16 cellular contexts compared by ENCODE assay signal in genomic region chr19:33724723-33725060, GRCh38.
"Had no signal": no experiment of that assay in that cellular context is flagged by ENCODE, and none has a peak within 500 bp of the region (broad histone marks: within the 10 kb centered on the region; RNA-seq: fewer than 3 reads in every experiment).

No MANE protein-coding gene starts in this region.

- H3K9me3 Mint-ChIP-seq: activated CD4-positive, alpha-beta T cell treated with anti-CD3 and anti-CD28 coated beads, Interleukin-2, amount 10 ng/mL, durations not matched to agents 7 days and 5 days; activated naive CD4-positive, alpha-beta T cell treated with anti-CD3 and anti-CD28 coated beads for 36 hours; activated T-helper 1 cell treated with anti-CD3 and anti-CD28 coated beads, Interleukin-12 subunit alpha, Interleukin-12 subunit beta, Interleukin-2, Interleukin-4 antibody, amounts not matched to agents 30 ng/mL and 10 ng/mL and 1 ng/mL, durations not matched to agents 14 hours and 24 hours and 36 hours; mesothelial cell of epicardium; stimulated activated effector memory CD8-positive, alpha-beta T cell treated with anti-CD3 and anti-CD28 coated beads, Interleukin-12 subunit alpha, Interleukin-12 subunit beta, amount 100 ng/mL, for 72 hours; T-helper 2 cell treated with Interferon-gamma antibody and Interleukin-4, amounts not matched to agents 5 μg/mL and 100 μg/mL, for 36 hours had no signal

- ATAC-seq: gastrocnemius medialis; left colon; stimulated activated effector memory CD8-positive, alpha-beta T cell treated with anti-CD3 and anti-CD28 coated beads, Interleukin-12 subunit alpha, Interleukin-12 subunit beta, amount 100 ng/mL, for 72 hours had no signal

- H3K36me3 ChIP-seq: ascending aorta, breast epithelium, gastrocnemius medialis, ovary had no signal

- H3K27ac Mint-ChIP-seq: activated CD4-positive, alpha-beta T cell treated with anti-CD3 and anti-CD28 coated beads, Interleukin-2, amount 10 ng/mL, durations not matched to agents 7 days and 5 days; activated naive CD4-positive, alpha-beta T cell treated with anti-CD3 and anti-CD28 coated beads for 36 hours; activated T-helper 1 cell treated with anti-CD3 and anti-CD28 coated beads, Interleukin-12 subunit alpha, Interleukin-12 subunit beta, Interleukin-2, Interleukin-4 antibody, amounts not matched to agents 30 ng/mL and 10 ng/mL and 1 ng/mL, durations not matched to agents 14 hours and 24 hours and 36 hours; mesothelial cell of epicardium; stimulated activated effector memory CD8-positive, alpha-beta T cell treated with anti-CD3 and anti-CD28 coated beads, Interleukin-12 subunit alpha, Interleukin-12 subunit beta, amount 100 ng/mL, for 72 hours; T-helper 2 cell treated with Interferon-gamma antibody and Interleukin-4, amounts not matched to agents 5 μg/mL and 100 μg/mL, for 36 hours had no signal

- H3K4me3 ChIP-seq: ascending aorta, breast epithelium, dorsolateral prefrontal cortex, gastrocnemius medialis, lung, ovary had no signal

- H3K4me1 Mint-ChIP-seq: activated CD4-positive, alpha-beta T cell treated with anti-CD3 and anti-CD28 coated beads, Interleukin-2, amount 10 ng/mL, durations not matched to agents 7 days and 5 days; mesothelial cell of epicardium; neural crest cell; stimulated activated effector memory CD8-positive, alpha-beta T cell treated with anti-CD3 and anti-CD28 coated beads, Interleukin-12 subunit alpha, Interleukin-12 subunit beta, amount 100 ng/mL, for 72 hours had no signal

- H3K4me1 ChIP-seq: ascending aorta, breast epithelium, gastrocnemius medialis had no signal

- H3K9me3 ChIP-seq: ascending aorta, breast epithelium, gastrocnemius medialis, ovary had no signal

- H3K27me3 ChIP-seq: ascending aorta, ovary had no signal

- H3K27ac ChIP-seq: ascending aorta, breast epithelium, dorsolateral prefrontal cortex, gastrocnemius medialis, ovary had no signal

- H3K4me3 Mint-ChIP-seq: activated CD4-positive, alpha-beta T cell treated with anti-CD3 and anti-CD28 coated beads, Interleukin-2, amount 10 ng/mL, durations not matched to agents 7 days and 5 days; activated naive CD4-positive, alpha-beta T cell treated with anti-CD3 and anti-CD28 coated beads for 36 hours; activated T-helper 1 cell treated with anti-CD3 and anti-CD28 coated beads, Interleukin-12 subunit alpha, Interleukin-12 subunit beta, Interleukin-2, Interleukin-4 antibody, amounts not matched to agents 30 ng/mL and 10 ng/mL and 1 ng/mL, durations not matched to agents 14 hours and 24 hours and 36 hours; mesothelial cell of epicardium; neural crest cell; stimulated activated effector memory CD8-positive, alpha-beta T cell treated with anti-CD3 and anti-CD28 coated beads, Interleukin-12 subunit alpha, Interleukin-12 subunit beta, amount 100 ng/mL, for 72 hours; T-helper 2 cell treated with Interferon-gamma antibody and Interleukin-4, amounts not matched to agents 5 μg/mL and 100 μg/mL, for 36 hours had no signal

- H3K27me3 Mint-ChIP-seq: activated CD4-positive, alpha-beta T cell treated with anti-CD3 and anti-CD28 coated beads, Interleukin-2, amount 10 ng/mL, durations not matched to agents 7 days and 5 days had no signal

- H3K36me3 Mint-ChIP-seq: stimulated activated effector memory CD8-positive, alpha-beta T cell treated with anti-CD3 and anti-CD28 coated beads, Interleukin-12 subunit alpha, Interleukin-12 subunit beta, amount 100 ng/mL, for 72 hours had no signal

- DNase-seq: activated CD4-positive, alpha-beta T cell treated with anti-CD3 and anti-CD28 coated beads, Interleukin-2, amount 10 ng/mL, durations not matched to agents 7 days and 5 days; activated CD8-positive, alpha-beta memory T cell treated with anti-CD3 and anti-CD28 coated beads for 24 hours; activated naive CD4-positive, alpha-beta T cell treated with anti-CD3 and anti-CD28 coated beads for 36 hours; dorsolateral prefrontal cortex; erythroblast; gastrocnemius medialis; left colon; ovary had no signal
